1 cellular context compared by ENCODE assay signal in genomic region chr16:23842137-23842600, GRCh38.
TF ChIP-seq lines count a peak whose summit lies in the region.

No MANE protein-coding gene starts in this region.

TF ChIP-seq in GM12878, 131 proteins besides CTCF, POLR2A, EP300 and RAD21 (continued from another document):
- TF ChIP-seq CHD2 (IDR thresholded peaks at IDR 0.05; ENCODE audit: borderline replicate concordance, low read depth, low read length): peak; percentile 53; the same call in 1 of the 2 replicates
- peak; percentile 89 for TF ChIP-seq IKZF2 (IDR thresholded peaks at IDR 0.05)
- peak; percentile 65 for TF ChIP-seq SMAD1 (IDR thresholded peaks at IDR 0.05; ENCODE audit: low read depth, partially characterized antibody)
- TF ChIP-seq ZNF24 (IDR thresholded peaks at IDR 0.05): peak; percentile 83
- no peak for TF ChIP-seq USF1 (IDR thresholded peaks at IDR 0.05; ENCODE audit: borderline replicate concordance, extremely low read length, insufficient read depth, low read depth, low read length)
- TF ChIP-seq E2F4 (IDR thresholded peaks at IDR 0.05; ENCODE audit: low read depth, low read length): no peak
- peak; percentile 84 for TF ChIP-seq JUND (IDR thresholded peaks at IDR 0.05; ENCODE audit: low read depth, low read length)
- no peak for TF ChIP-seq RAD51 (IDR thresholded peaks at IDR 0.05)
- peak; percentile 97 for TF ChIP-seq ZBED1 (IDR thresholded peaks at IDR 0.05; ENCODE audit: borderline replicate concordance)
- TF ChIP-seq ZBTB33 (IDR thresholded peaks at IDR 0.05): no peak
- peak; percentile 92; the same call in 1 of the 2 replicates for TF ChIP-seq CBX5 (IDR thresholded peaks at IDR 0.05; ENCODE audit: low read depth)
